Comparison of ENCODE assay signal across 19 cellular contexts in genomic region chr2:28944535-28944934, GRCh38.
"Had no signal": no experiment of that assay in that cellular context is flagged by ENCODE, and none has a peak within 500 bp of the region (broad histone marks: within the 10 kb centered on the region; RNA-seq: fewer than 3 reads in every experiment).

No MANE protein-coding gene starts in this region.

- H3K4me3 ChIP-seq: dorsolateral prefrontal cortex, heart left ventricle, psoas muscle had no signal

- H3K27me3 ChIP-seq: dorsolateral prefrontal cortex, heart left ventricle, neutrophil had no signal

- H3K27ac Mint-ChIP-seq: nephron progenitor cell had no signal

- H3K9me3 ChIP-seq: neutrophil, psoas muscle had no signal

- H3K4me1 ChIP-seq: heart left ventricle, psoas muscle had no signal

- H3K27me3 Mint-ChIP-seq: naive B cell had no signal

- H3K27ac ChIP-seq: dorsolateral prefrontal cortex, heart left ventricle, neutrophil, psoas muscle had no signal

- FAIRE-seq: islet of Langerhans, urothelium cell line had no signal

- ATAC-seq: heart left ventricle, sciatic nerve had no signal

- H3K4me1 Mint-ChIP-seq: naive B cell, nephron progenitor cell had no signal

- H3K4me3 Mint-ChIP-seq: naive B cell, nephron progenitor cell had no signal

- DNase-seq: cortex of kidney; dorsolateral prefrontal cortex; effector CD8-positive, alpha-beta T cell; foreskin melanocyte; heart left ventricle; hippocampal formation; kidney glomerular epithelial cell; mesendoderm; naive B cell; nephron progenitor cell; psoas muscle; retina; stimulated activated CD4-positive, alpha-beta T cell treated with anti-CD3 and anti-CD28 coated beads, Interleukin-2, amount 100 ng/mL, for 24 hours; stimulated activated naive CD4-positive, alpha-beta T cell treated with Interleukin-2 at 50 U/mL for 16 hours; trophoblast cell had no signal
